ENCODE assay signal across 1 cellular context in the genomic region with DNA sequence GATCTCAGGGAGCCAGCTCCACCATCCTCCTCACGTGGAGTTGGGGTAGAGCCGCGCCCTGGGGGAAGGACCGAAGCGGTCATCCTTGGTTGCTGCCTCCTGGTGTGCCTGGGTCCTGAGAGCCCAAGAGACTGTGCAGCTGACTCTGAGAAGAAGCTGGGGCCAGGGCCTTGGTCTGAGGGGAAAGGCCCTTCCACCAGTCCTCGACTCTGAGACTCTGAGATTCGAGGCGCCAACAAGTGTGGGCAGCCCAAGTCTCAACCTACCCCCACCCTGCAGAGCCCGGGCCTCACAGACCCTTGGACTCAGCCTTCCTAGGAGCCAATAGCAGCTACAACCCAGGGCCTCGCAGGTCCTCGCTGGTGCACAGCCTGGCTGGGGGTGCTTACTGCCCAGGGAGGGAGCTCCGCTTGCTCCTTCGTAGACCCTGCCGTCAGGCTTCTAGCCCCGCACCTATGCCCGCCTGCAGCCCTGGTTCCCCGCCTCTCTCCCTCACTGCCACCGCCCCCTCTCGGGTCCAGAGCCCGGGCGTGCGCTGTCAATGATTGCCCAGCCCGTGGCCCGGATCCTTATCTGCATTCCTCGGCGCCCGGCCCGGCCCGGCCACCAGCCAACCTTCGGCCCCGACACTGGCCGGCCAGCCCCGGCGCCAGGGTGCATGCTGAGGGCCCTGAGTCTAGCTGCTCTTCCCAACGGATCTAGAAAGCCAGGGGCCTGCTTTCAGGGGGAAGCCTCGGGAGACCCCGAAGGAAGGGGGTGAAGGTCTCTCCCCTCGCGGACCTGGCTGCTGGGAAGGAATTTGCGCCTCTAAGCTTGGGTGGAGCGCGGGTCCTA.
TF ChIP-seq lines count a peak whose summit lies in the region.

No MANE protein-coding gene starts in this region.

TF ChIP-seq in SK-N-SH, 30 proteins besides CTCF, POLR2A, EP300 and RAD21 (continued from another document):
- TF ChIP-seq, protein P1, sequence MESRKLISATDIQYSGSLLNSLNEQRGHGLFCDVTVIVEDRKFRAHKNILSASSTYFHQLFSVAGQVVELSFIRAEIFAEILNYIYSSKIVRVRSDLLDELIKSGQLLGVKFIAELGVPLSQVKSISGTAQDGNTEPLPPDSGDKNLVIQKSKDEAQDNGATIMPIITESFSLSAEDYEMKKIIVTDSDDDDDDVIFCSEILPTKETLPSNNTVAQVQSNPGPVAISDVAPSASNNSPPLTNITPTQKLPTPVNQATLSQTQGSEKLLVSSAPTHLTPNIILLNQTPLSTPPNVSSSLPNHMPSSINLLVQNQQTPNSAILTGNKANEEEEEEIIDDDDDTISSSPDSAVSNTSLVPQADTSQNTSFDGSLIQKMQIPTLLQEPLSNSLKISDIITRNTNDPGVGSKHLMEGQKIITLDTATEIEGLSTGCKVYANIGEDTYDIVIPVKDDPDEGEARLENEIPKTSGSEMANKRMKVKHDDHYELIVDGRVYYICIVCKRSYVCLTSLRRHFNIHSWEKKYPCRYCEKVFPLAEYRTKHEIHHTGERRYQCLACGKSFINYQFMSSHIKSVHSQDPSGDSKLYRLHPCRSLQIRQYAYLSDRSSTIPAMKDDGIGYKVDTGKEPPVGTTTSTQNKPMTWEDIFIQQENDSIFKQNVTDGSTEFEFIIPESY (IDR thresholded peaks at IDR 0.05; ENCODE audit: borderline replicate concordance, low read depth), result no peak
- no peak for TF ChIP-seq RXRA (IDR thresholded peaks at IDR 0.05; ENCODE audit: borderline replicate concordance, low read depth)
- TF ChIP-seq JUND (IDR thresholded peaks at IDR 0.05), result no peak
- no peak for TF ChIP-seq SMC3 (IDR thresholded peaks at IDR 0.05; ENCODE audit: low read depth, low read length)
- TF ChIP-seq, protein P2, sequence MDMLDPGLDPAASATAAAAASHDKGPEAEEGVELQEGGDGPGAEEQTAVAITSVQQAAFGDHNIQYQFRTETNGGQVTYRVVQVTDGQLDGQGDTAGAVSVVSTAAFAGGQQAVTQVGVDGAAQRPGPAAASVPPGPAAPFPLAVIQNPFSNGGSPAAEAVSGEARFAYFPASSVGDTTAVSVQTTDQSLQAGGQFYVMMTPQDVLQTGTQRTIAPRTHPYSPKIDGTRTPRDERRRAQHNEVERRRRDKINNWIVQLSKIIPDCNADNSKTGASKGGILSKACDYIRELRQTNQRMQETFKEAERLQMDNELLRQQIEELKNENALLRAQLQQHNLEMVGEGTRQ (IDR thresholded peaks at IDR 0.05; ENCODE audit: borderline replicate concordance, low read depth, low read length), result no peak
- no peak for TF ChIP-seq YY1 (IDR thresholded peaks at IDR 0.05; ENCODE audit: low read depth)
- no peak for TF ChIP-seq GABPA (IDR thresholded peaks at IDR 0.05; ENCODE audit: low read depth)
- TF ChIP-seq TAF1 (IDR thresholded peaks at IDR 0.05; ENCODE audit: borderline replicate concordance, low read depth, low read length), result no peak
- TF ChIP-seq SIN3A (IDR thresholded peaks at IDR 0.05; ENCODE audit: borderline replicate concordance, low read depth, low read length), result no peak
- TF ChIP-seq MAX (IDR thresholded peaks at IDR 0.05; ENCODE audit: low read depth), result no peak
- peak; percentile 73 for TF ChIP-seq GATA2 (CRISPR knock-in tag; IDR thresholded peaks at IDR 0.05)
- TF ChIP-seq CHD2 (IDR thresholded peaks at IDR 0.05; ENCODE audit: low read length, partially characterized antibody), result no peak
